ENCODE assay signal across 1 cellular context in the genomic region with DNA sequence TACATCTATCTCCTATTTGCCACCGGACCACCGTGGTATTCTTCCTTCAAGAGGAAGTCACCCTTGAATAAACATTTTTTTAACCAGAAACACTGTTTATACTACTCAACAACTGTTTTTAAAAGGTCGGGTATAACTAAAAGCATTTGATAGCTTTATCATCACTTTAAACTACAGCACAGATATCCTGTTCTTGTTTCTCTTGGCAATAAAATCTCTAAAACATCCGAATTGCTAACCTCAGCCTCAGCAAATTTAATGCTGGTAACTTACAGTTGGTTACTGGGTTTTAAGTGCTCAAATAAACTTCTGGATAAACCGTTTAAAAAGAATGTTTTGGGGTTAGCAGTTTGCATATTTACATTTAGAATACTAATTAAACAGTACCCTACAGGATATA.
TF ChIP-seq lines count a peak whose summit lies in the region.

No MANE protein-coding gene starts in this region.

TF ChIP-seq in IMR-90, 13 proteins besides CTCF, POLR2A, EP300 and RAD21:
- TF ChIP-seq MAFK (IDR thresholded peaks at IDR 0.05; ENCODE audit: low read depth, low read length) (peak; percentile 19; the same call in 1 of the 2 replicates), MXI1 (IDR thresholded peaks at IDR 0.05; ENCODE audit: borderline replicate concordance, low read depth, low read length) (no peak), FOS (IDR thresholded peaks at IDR 0.05; ENCODE audit: low read depth, low read length) (no peak), RCOR1 (IDR thresholded peaks at IDR 0.05; ENCODE audit: insufficient replicate concordance, low read length) (no peak), NFE2L2 (IDR thresholded peaks at IDR 0.05; ENCODE audit: low read depth, low read length) (no peak)
